22 cellular contexts compared by ENCODE assay signal in the genomic region with DNA sequence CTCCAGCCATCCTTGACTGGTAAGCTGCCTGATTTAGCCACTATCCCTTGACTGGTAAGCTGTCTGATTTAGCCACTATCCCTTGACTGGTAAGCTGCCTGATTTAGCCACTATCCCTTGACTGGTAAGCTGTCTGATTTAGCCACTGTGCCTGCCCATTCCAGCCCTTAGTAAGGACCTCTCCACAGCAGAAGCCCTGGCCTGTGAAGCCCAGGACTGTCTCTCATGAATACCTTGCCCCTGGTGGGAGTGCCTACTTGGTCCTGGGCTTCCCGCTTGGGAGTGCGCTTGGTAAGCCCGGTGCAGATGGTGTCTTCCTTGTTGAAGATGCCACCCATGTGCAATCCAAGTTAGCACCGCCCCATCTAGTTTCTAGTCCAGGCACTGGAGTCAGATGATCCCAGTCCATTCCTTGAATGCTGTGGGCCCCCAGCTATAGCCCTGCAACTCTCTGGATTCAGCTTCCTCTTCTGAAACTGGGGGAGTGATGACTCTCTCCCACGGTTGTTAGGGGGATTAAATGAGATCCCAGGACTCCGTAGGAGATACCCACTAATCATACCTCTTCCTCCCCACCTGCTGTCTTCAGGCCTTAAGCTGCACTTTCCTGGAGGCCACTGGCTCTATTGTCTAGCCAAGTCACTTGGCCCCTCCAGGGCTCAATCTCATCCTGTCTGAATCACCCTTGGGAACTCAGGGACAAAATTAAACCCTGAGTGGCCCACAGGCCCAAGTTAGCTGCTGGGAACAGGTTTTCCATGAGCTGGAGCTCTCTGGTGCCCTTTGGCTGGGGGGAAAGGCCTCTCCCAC. TPM values are rescaled to one million over a fixed set of nuclear protein-coding genes. Genes with fewer than 3 reads are reported as not detected.
DNase-seq lines count a peak whose midpoint lies in the region; ATAC-seq lines count a peak whose summit lies in the region.
"Had no signal": no experiment of that assay in that cellular context is flagged by ENCODE, and none has a peak within 500 bp of the region (broad histone marks: within the 10 kb centered on the region; RNA-seq: fewer than 3 reads in every experiment).

No MANE protein-coding gene starts in this region.

- H3K4me3 ChIP-seq in right cardiac atrium (ENCODE audit: low read length): no peak overlapping the region
- H3K4me3 ChIP-seq: lung had no signal

- no peaks in the 10 kb centered on the region for H3K27me3 ChIP-seq in right cardiac atrium (ENCODE audit: control insufficient read depth, insufficient read depth)

- peaks cover 3% of the 10 kb centered on the region for H3K27me3 Mint-ChIP-seq in activated naive CD8-positive, alpha-beta T cell

- H3K4me3 Mint-ChIP-seq in activated naive CD8-positive, alpha-beta T cell: no peak overlapping the region
- H3K4me3 Mint-ChIP-seq in stimulated activated effector memory CD8-positive, alpha-beta T cell treated with anti-CD3 and anti-CD28 coated beads, Interleukin-12 subunit alpha, Interleukin-12 subunit beta, amount 100 ng/mL, for 72 hours: no peak overlapping the region
- H3K4me3 Mint-ChIP-seq: natural killer cell; stimulated activated naive B cell treated with anti-CD40 and anti-IgM and Interleukin-4, amounts not matched to agents 10 μg/mL and 1 μg/mL and 100 μg/mL, for 72 hours; T-cell had no signal

- 79% methylated on average over 6 of the region's 6 CpGs for WGBS in right cardiac atrium

- intact Hi-C loops in right cardiac atrium (cut with DNase I): no loop called here

- peak overlapping the region; percentile 93 for H3K27ac ChIP-seq in right cardiac atrium (ENCODE audit: low read length)
- H3K27ac ChIP-seq: RWPE1 had no signal

- H3K27ac Mint-ChIP-seq in activated naive CD8-positive, alpha-beta T cell: peak overlapping the region; percentile 66
- H3K27ac Mint-ChIP-seq in stimulated activated effector memory CD8-positive, alpha-beta T cell treated with anti-CD3 and anti-CD28 coated beads, Interleukin-12 subunit alpha, Interleukin-12 subunit beta, amount 100 ng/mL, for 72 hours: peak overlapping the region; percentile 75
- H3K27ac Mint-ChIP-seq: natural killer cell had no signal

- H3K36me3 Mint-ChIP-seq in activated naive CD8-positive, alpha-beta T cell: peaks cover 5% of the 10 kb centered on the region
- peaks cover 18% of the 10 kb centered on the region for H3K36me3 Mint-ChIP-seq in stimulated activated effector memory CD8-positive, alpha-beta T cell treated with anti-CD3 and anti-CD28 coated beads, Interleukin-12 subunit alpha, Interleukin-12 subunit beta, amount 100 ng/mL, for 72 hours
- H3K36me3 Mint-ChIP-seq: natural killer cell had no signal

- H3K9me3 Mint-ChIP-seq in activated naive CD8-positive, alpha-beta T cell (ENCODE audit: low read depth): no peaks in the 10 kb centered on the region
- H3K9me3 Mint-ChIP-seq in stimulated activated effector memory CD8-positive, alpha-beta T cell treated with anti-CD3 and anti-CD28 coated beads, Interleukin-12 subunit alpha, Interleukin-12 subunit beta, amount 100 ng/mL, for 72 hours: no peaks in the 10 kb centered on the region
- H3K9me3 Mint-ChIP-seq: natural killer cell had no signal

- no peak for ATAC-seq in right cardiac atrium
- no peak for ATAC-seq in stimulated activated effector memory CD8-positive, alpha-beta T cell treated with anti-CD3 and anti-CD28 coated beads, Interleukin-12 subunit alpha, Interleukin-12 subunit beta, amount 100 ng/mL, for 72 hours
- ATAC-seq: esophagus mucosa; natural killer cell; stimulated activated naive B cell treated with anti-CD40 and anti-IgM and Interleukin-4, amounts not matched to agents 10 μg/mL and 1 μg/mL and 100 μg/mL, for 72 hours; T-cell had no signal

- no peaks in the 10 kb centered on the region for H3K9me3 ChIP-seq in right cardiac atrium (ENCODE audit: control insufficient read depth, low read length)

- peaks cover 36% of the 10 kb centered on the region for H3K4me1 Mint-ChIP-seq in activated naive CD8-positive, alpha-beta T cell (ENCODE audit: low read depth)
- peaks cover 52% of the 10 kb centered on the region for H3K4me1 Mint-ChIP-seq in stimulated activated effector memory CD8-positive, alpha-beta T cell treated with anti-CD3 and anti-CD28 coated beads, Interleukin-12 subunit alpha, Interleukin-12 subunit beta, amount 100 ng/mL, for 72 hours

- DNase-seq in MV-4-11 (lab: John Stamatoyannopoulos, UW): peak; percentile 21
- DNase-seq in right cardiac atrium: peak in 1 of 3 donors; percentile 22
- DNase-seq in stimulated activated effector memory CD8-positive, alpha-beta T cell treated with anti-CD3 and anti-CD28 coated beads, Interleukin-12 subunit alpha, Interleukin-12 subunit beta, amount 100 ng/mL, for 72 hours (ENCODE audit: low spot score in 2 of 2): no peak
- DNase-seq in NCI-H1417 treated with DMSO at 0.1 percent for 48 hours (lab: John Stamatoyannopoulos, UW): no peak
- DNase-seq in Ammon's horn (ENCODE audit: low spot score): no peak
- no peak for DNase-seq in Kasumi-1 (lab: John Stamatoyannopoulos, UW)
- DNase-seq: activated CD4-positive, alpha-beta T cell treated with anti-CD3 and anti-CD28 coated beads, Interleukin-2, amount 50 U/mL, for 48 hours; activated T-cell treated with anti-CD3 and anti-CD28 coated beads for 4 hours; COR-L47; GOT3; natural killer cell; NCI-H1436 treated with DMSO at 0.1 percent for 48 hours; stimulated activated CD4-positive, alpha-beta T cell treated with anti-CD3 and anti-CD28 coated beads, Interleukin-15, amount 100 ng/mL, for 24 hours; stimulated activated naive B cell treated with anti-CD40 and anti-IgM and Interleukin-4, amounts not matched to agents 10 μg/mL and 1 μg/mL and 100 μg/mL, for 72 hours; T-cell had no signal

- H3K4me1 ChIP-seq in right cardiac atrium (ENCODE audit: control insufficient read depth, insufficient read depth, low read length): peaks cover 16% of the 10 kb centered on the region

RNA-seq across cellular contexts. Expression of a gene that starts 5.7 kb away (rescaled TPM):
- total RNA-seq in right cardiac atrium: 100 to 1,000 TPM; 115 to 141 (median 126) TPM
- polyA plus RNA-seq in right cardiac atrium: 112 TPM

RNA-seq across cellular contexts. Expression of a gene that starts 15.0 kb away (rescaled TPM):
- total RNA-seq in right cardiac atrium: under 1 TPM in 2 of 4 donors, not detected in 2; 0.44 to 0.45 TPM
- not detected for polyA plus RNA-seq in right cardiac atrium
- total RNA-seq: bronchial epithelial cell, esophagus mucosa, lung, natural killer cell, posterior vena cava, T-cell, urinary bladder had no signal
- polyA plus RNA-seq: lung, urinary bladder had no signal

RNA-seq across cellular contexts. Expression of a gene that starts 44.1 kb away (rescaled TPM):
- total RNA-seq in right cardiac atrium: under 1 TPM; 0.11 to 0.65 (median 0.39) TPM
- polyA plus RNA-seq in right cardiac atrium: 0.18 TPM

RNA-seq across cellular contexts. Expression of a gene that starts 54.9 kb away (rescaled TPM):
- not detected for total RNA-seq in right cardiac atrium
- not detected for polyA plus RNA-seq in right cardiac atrium
- total RNA-seq: bronchial epithelial cell, esophagus mucosa, natural killer cell, posterior vena cava, T-cell, urinary bladder had no signal
- polyA plus RNA-seq: urinary bladder had no signal
